7 cellular contexts compared by ENCODE assay signal in genomic region chr14:97489750-97490149, GRCh38.
"Had no signal": no experiment of that assay in that cellular context is flagged by ENCODE, and none has a peak within 500 bp of the region (broad histone marks: within the 10 kb centered on the region; RNA-seq: fewer than 3 reads in every experiment).

No MANE protein-coding gene starts in this region.

- H3K9me3 ChIP-seq: HAP-1 had no signal

- H3K4me1 Mint-ChIP-seq: GM23338 had no signal

- DNase-seq: HFFc6, IMR-90, KG1 had no signal

- H3K27ac Mint-ChIP-seq: GM23338, HFFc6 had no signal

- H3K4me3 ChIP-seq: GM23338, HAP-1, K562 had no signal

- H3K4me3 Mint-ChIP-seq: GM23338, HFFc6 had no signal

- ATAC-seq: GM23338, HCT116, K562 had no signal

- H3K36me3 ChIP-seq: HAP-1 had no signal

- H3K4me1 ChIP-seq: HAP-1 had no signal
